9 cellular contexts compared by ENCODE assay signal in the genomic region with DNA sequence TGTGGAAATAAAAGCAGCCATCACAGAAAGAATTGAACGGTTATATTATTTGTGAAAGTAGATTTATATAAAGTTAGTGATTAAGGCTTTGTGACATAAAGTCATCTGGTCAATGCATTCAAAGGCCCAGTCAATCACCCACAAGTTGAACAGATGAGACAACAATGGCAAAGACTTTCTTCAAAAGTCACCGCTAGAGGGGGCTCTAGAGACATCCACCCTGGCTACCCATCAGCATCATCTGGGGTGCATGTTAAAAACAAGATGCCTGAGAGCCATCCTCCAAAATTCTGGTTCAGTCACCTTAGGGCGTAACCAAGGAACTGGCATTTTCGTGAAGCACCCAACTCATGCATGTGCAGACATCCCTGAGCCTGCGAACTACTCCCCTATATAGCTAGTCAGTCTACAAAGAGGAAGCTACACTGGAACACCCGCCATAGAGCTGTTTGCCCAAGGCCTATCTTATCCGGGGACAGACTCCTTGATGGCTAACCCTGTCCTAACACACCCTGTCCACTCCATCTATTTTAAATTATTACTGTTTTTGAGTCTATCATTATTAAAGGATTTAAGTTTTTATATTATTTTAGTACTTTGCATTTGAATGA.
DNase-seq lines count a peak whose midpoint lies in the region; ATAC-seq, FAIRE-seq and TF ChIP-seq lines count a peak whose summit lies in the region.
"Had no signal": no experiment of that assay in that cellular context is flagged by ENCODE, and none has a peak within 500 bp of the region (broad histone marks: within the 10 kb centered on the region; RNA-seq: fewer than 3 reads in every experiment).

No MANE protein-coding gene starts in this region.

- no peaks in the 10 kb centered on the region for H3K9me3 Mint-ChIP-seq in astrocyte (ENCODE audit: unreplicated experiment)

- H3K4me3 ChIP-seq in SK-N-SH (ENCODE audit: low read depth in 2 of 2, low read length in 1 of 2): no peak overlapping the region
- H3K4me3 ChIP-seq in astrocyte (ENCODE audit: insufficient read depth, low read depth, low read length): no peak overlapping the region
- no peak overlapping the region for H3K4me3 ChIP-seq in right lobe of liver

- ATAC-seq in SK-N-SH treated with all-trans-retinoic acid at 6 μM for 48 hours (no peak), right lobe of liver (peak in 2 of 4 donors; percentile 26 to 47), HG03097 (IDR thresholded peaks at IDR 0.05; ENCODE audit: low FRiP score, unreplicated experiment) (no peak), GM21526 (IDR thresholded peaks at IDR 0.05; ENCODE audit: low FRiP score, unreplicated experiment) (no peak), HG03378 (IDR thresholded peaks at IDR 0.05; ENCODE audit: unreplicated experiment) (no peak)

- POLR2A ChIA-PET in SK-N-SH (lab: Yijun Ruan, JAX): no interaction called here

- no peak overlapping the region for H3K27ac Mint-ChIP-seq in astrocyte (ENCODE audit: unreplicated experiment)
- H3K27ac Mint-ChIP-seq: activated B cell treated with CpG ODN at 0.5 μM for 24 hours had no signal

- 4% methylated on average over 7 of the region's 7 CpGs for WGBS in SK-N-SH (ENCODE audit: low lambda C conversion rate)
- whole genome bisulfite sequencing in right lobe of liver (ENCODE audit: insufficient coverage, low coverage, low lambda C conversion rate, missing lambda C conversion rate): 13% methylated on average over 4 of the region's 7 CpGs

- H3K4me1 ChIP-seq in SK-N-SH (ENCODE audit: control insufficient read depth in 1 of 2, insufficient read depth in 2 of 2, low read depth in 1 of 2, low read length in 1 of 2): no peaks in the 10 kb centered on the region
- H3K4me1 ChIP-seq in astrocyte (ENCODE audit: insufficient read depth, low read length): no peaks in the 10 kb centered on the region
- H3K4me1 ChIP-seq in right lobe of liver: no peaks in the 10 kb centered on the region

- no peaks in the 10 kb centered on the region for H3K27me3 ChIP-seq in SK-N-SH (ENCODE audit: insufficient read depth)
- no peaks in the 10 kb centered on the region for H3K27me3 ChIP-seq in astrocyte (ENCODE audit: insufficient read depth, low read length)
- H3K27me3 ChIP-seq in right lobe of liver: no peaks in the 10 kb centered on the region

- H3K9me2 ChIP-seq in SK-N-SH: no peaks in the 10 kb centered on the region

- H3K79me2 ChIP-seq in SK-N-SH (ENCODE audit: insufficient read depth): no peaks in the 10 kb centered on the region
- H3K79me2 ChIP-seq in astrocyte (ENCODE audit: insufficient read depth, low read length): no peaks in the 10 kb centered on the region

- H3K36me3 ChIP-seq in SK-N-SH (replicated peaks in 1 of 2; ENCODE audit: control insufficient read depth in 1 of 2, insufficient read depth in 2 of 2, low read length in 1 of 2): no peaks in the 10 kb centered on the region
- H3K36me3 ChIP-seq in astrocyte (ENCODE audit: insufficient read depth, low read length): no peaks in the 10 kb centered on the region
- no peaks in the 10 kb centered on the region for H3K36me3 ChIP-seq in right lobe of liver

- H3K4me2 ChIP-seq in SK-N-SH (no peak overlapping the region), astrocyte (ENCODE audit: low read length) (no peak overlapping the region)

- H3K36me3 Mint-ChIP-seq in astrocyte (ENCODE audit: low read depth, unreplicated experiment): no peaks in the 10 kb centered on the region

- H3K27me3 Mint-ChIP-seq in astrocyte (ENCODE audit: low read depth, unreplicated experiment): peaks cover 20% of the 10 kb centered on the region
- H3K27me3 Mint-ChIP-seq: activated B cell treated with CpG ODN at 0.5 μM for 24 hours had no signal

- TF ChIP-seq EP300 in SK-N-SH (IDR thresholded peaks at IDR 0.05; ENCODE audit: borderline replicate concordance in 1 of 2, low read depth in 1 of 2, low read length in 1 of 2): no peak

- H3F3A ChIP-seq in SK-N-SH (replicated peaks; ENCODE audit: insufficient read depth): no peaks in the 10 kb centered on the region

- TF ChIP-seq POLR2A in right lobe of liver (IDR thresholded peaks at IDR 0.05): no peak

- H3K4me3 Mint-ChIP-seq in astrocyte (ENCODE audit: unreplicated experiment): no peak overlapping the region
- H3K4me3 Mint-ChIP-seq: activated B cell treated with CpG ODN at 0.5 μM for 24 hours had no signal

- no peak overlapping the region for H2AFZ ChIP-seq in SK-N-SH (ENCODE audit: low read depth)
- H2AFZ ChIP-seq in astrocyte (ENCODE audit: low read depth, low read length): no peak overlapping the region

- H3K9ac ChIP-seq in SK-N-SH: no peak overlapping the region
- no peak overlapping the region for H3K9ac ChIP-seq in astrocyte (ENCODE audit: low read length)

- H3K27ac ChIP-seq in SK-N-SH (ENCODE audit: low read depth in 2 of 2, low read length in 1 of 2) (no peak overlapping the region), astrocyte (ENCODE audit: low read depth, low read length) (no peak overlapping the region), right lobe of liver (no peak overlapping the region)

- H4K20me1 ChIP-seq in SK-N-SH (ENCODE audit: insufficient read depth) (no peaks in the 10 kb centered on the region), astrocyte (ENCODE audit: insufficient read depth, low read length) (no peaks in the 10 kb centered on the region)

- H3K4me1 Mint-ChIP-seq in astrocyte (ENCODE audit: low read depth, unreplicated experiment): no peaks in the 10 kb centered on the region
- H3K4me1 Mint-ChIP-seq: activated B cell treated with CpG ODN at 0.5 μM for 24 hours had no signal

- CTCF ChIA-PET in SK-N-SH (lab: Yijun Ruan, JAX): interaction anchor here (0.7 to 1.0 kb wide), 4 partner anchors 10 to 81 kb away, joined by 3 to 5 read pairs (median 3); no protein-coding TSS in a partner anchor

- TF ChIP-seq RAD21 in SK-N-SH (IDR thresholded peaks at IDR 0.05; ENCODE audit: low read length): peak; percentile 51

- no peak for FAIRE-seq in astrocyte (lab: Jason Lieb, UNC)

- DNase-seq in SK-N-SH: peak; percentile 44
- peak; percentile 53 for DNase-seq in MV-4-11 (lab: John Stamatoyannopoulos, UW)
- DNase-seq in astrocyte (ENCODE audit: low read depth): no peak
- no peak for DNase-seq in right lobe of liver
- DNase-seq: activated B cell treated with CpG ODN at 0.5 μM for 24 hours had no signal

- H3K9me3 ChIP-seq in SK-N-SH: no peaks in the 10 kb centered on the region
- no peaks in the 10 kb centered on the region for H3K9me3 ChIP-seq in astrocyte (ENCODE audit: insufficient read depth, low read depth, low read length)
- no peaks in the 10 kb centered on the region for H3K9me3 ChIP-seq in right lobe of liver

- intact Hi-C loops in right lobe of liver (cut with DNase I): no loop called here

- TF ChIP-seq CTCF in SK-N-SH (IDR thresholded peaks at IDR 0.05) (peak; percentile 73), astrocyte (IDR thresholded peaks at IDR 0.05; ENCODE audit: insufficient read depth, low read depth, low read length) (peak; percentile 56), right lobe of liver (IDR thresholded peaks at IDR 0.05) (peak; percentile 10 to 58 (median 50))

TF ChIP-seq in SK-N-SH, 30 proteins besides CTCF, POLR2A, EP300 and RAD21:
- TF ChIP-seq SMC3 (IDR thresholded peaks at IDR 0.05; ENCODE audit: low read depth, low read length): peak; percentile 40
- TF ChIP-seq, protein P1, sequence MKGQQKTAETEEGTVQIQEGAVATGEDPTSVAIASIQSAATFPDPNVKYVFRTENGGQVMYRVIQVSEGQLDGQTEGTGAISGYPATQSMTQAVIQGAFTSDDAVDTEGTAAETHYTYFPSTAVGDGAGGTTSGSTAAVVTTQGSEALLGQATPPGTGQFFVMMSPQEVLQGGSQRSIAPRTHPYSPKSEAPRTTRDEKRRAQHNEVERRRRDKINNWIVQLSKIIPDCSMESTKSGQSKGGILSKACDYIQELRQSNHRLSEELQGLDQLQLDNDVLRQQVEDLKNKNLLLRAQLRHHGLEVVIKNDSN (IDR thresholded peaks at IDR 0.05; ENCODE audit: borderline replicate concordance, low read depth): no peak

TF ChIP-seq in SK-N-SH treated with all-trans-retinoic acid at 6 μM for 48 hours, 23 proteins besides CTCF, POLR2A, EP300 and RAD21:
- TF ChIP-seq ZC3H10 (CRISPR knock-in tag; IDR thresholded peaks at IDR 0.05) (no peak), TOX (CRISPR knock-in tag; IDR thresholded peaks at IDR 0.05; ENCODE audit: borderline replicate concordance) (no peak), RARB (CRISPR knock-in tag; IDR thresholded peaks at IDR 0.05) (no peak), CSDC2 (CRISPR knock-in tag; IDR thresholded peaks at IDR 0.05) (no peak), GLIS3 (CRISPR knock-in tag; IDR thresholded peaks at IDR 0.05) (no peak), ZNF70 (CRISPR knock-in tag; IDR thresholded peaks at IDR 0.05) (no peak), SNAI2 (CRISPR knock-in tag; IDR thresholded peaks at IDR 0.05) (no peak), ISL1 (CRISPR knock-in tag; IDR thresholded peaks at IDR 0.05) (no peak), ARNTL (CRISPR knock-in tag; IDR thresholded peaks at IDR 0.05; ENCODE audit: borderline replicate concordance, low read depth) (no peak), TCF4 (CRISPR knock-in tag; IDR thresholded peaks at IDR 0.05; ENCODE audit: borderline replicate concordance) (no peak)

Comparison
In these comparisons a context has a peak if more than half of its experiments do, and no peak if none do; other contexts are left out.
1. DNase-seq: peak in SK-N-SH (single experiment) and MV-4-11 (single experiment); none in astrocyte (single experiment) and right lobe of liver (0 of 3).
2. Peak in every context shown above with its lines, with median percentiles within 50 percentile points of each other: CTCF ChIP-seq.